In genomic region chr1:18037651-18038050, GRCh38 we compare ENCODE assay signal across 17 cellular contexts.
"Had no signal": no experiment of that assay in that cellular context is flagged by ENCODE, and none has a peak within 500 bp of the region (broad histone marks: within the 10 kb centered on the region; RNA-seq: fewer than 3 reads in every experiment).

No MANE protein-coding gene starts in this region.

- H3K27ac ChIP-seq: VCaP had no signal

- H3K27ac Mint-ChIP-seq: activated CD4-positive, alpha-beta T cell treated with anti-CD3 and anti-CD28 coated beads for 36 hours; activated CD8-positive, alpha-beta T cell treated with anti-CD3 and anti-CD28 coated beads for 36 hours; activated naive CD8-positive, alpha-beta T cell treated with anti-CD3 and anti-CD28 coated beads for 36 hours; activated T-cell treated with anti-CD3 and anti-CD28 coated beads, Interleukin-2, amount 50 U/mL, for 72 hours; endodermal cell; type B pancreatic cell had no signal

- DNase-seq: activated CD4-positive, alpha-beta T cell treated with anti-CD3 and anti-CD28 coated beads for 36 hours; activated CD8-positive, alpha-beta memory T cell treated with anti-CD3 and anti-CD28 coated beads, Interleukin-2, amount 50 U/mL, for 4 hours; activated CD8-positive, alpha-beta T cell treated with anti-CD3 and anti-CD28 coated beads for 36 hours; activated gamma-delta T cell treated with Interleukin-2 at 50 U/mL for 16 hours; activated naive CD8-positive, alpha-beta T cell treated with anti-CD3 and anti-CD28 coated beads for 36 hours; activated T-cell treated with anti-CD3 and anti-CD28 coated beads, Interleukin-2, amount 50 U/mL, for 72 hours; anterior cingulate cortex; endodermal cell; erythroblast; hippocampal formation; left ventricle myocardium superior; mesendoderm; stimulated activated CD4-positive, alpha-beta T cell treated with anti-CD3 and anti-CD28 coated beads, Interleukin-12 subunit alpha, Interleukin-12 subunit beta, amount 100 ng/mL, for 4 hours; stimulated activated naive CD4-positive, alpha-beta T cell treated with Interleukin-2 at 50 U/mL for 16 hours had no signal

- ATAC-seq: activated CD4-positive, alpha-beta T cell treated with anti-CD3 and anti-CD28 coated beads for 36 hours; activated CD8-positive, alpha-beta T cell treated with anti-CD3 and anti-CD28 coated beads for 36 hours; activated T-cell treated with anti-CD3 and anti-CD28 coated beads, Interleukin-2, amount 50 U/mL, for 72 hours; left ventricle myocardium superior had no signal

- H3K4me3 Mint-ChIP-seq: activated CD4-positive, alpha-beta T cell treated with anti-CD3 and anti-CD28 coated beads for 36 hours; activated CD8-positive, alpha-beta T cell treated with anti-CD3 and anti-CD28 coated beads for 36 hours; activated naive CD8-positive, alpha-beta T cell treated with anti-CD3 and anti-CD28 coated beads for 36 hours; activated T-cell treated with anti-CD3 and anti-CD28 coated beads, Interleukin-2, amount 50 U/mL, for 72 hours; endodermal cell; neural crest cell; type B pancreatic cell had no signal

- H3K9me3 Mint-ChIP-seq: activated CD8-positive, alpha-beta T cell treated with anti-CD3 and anti-CD28 coated beads for 36 hours; activated naive CD8-positive, alpha-beta T cell treated with anti-CD3 and anti-CD28 coated beads for 36 hours; activated T-cell treated with anti-CD3 and anti-CD28 coated beads, Interleukin-2, amount 50 U/mL, for 72 hours; endodermal cell; neural crest cell; type B pancreatic cell had no signal

- H3K4me1 Mint-ChIP-seq: activated naive CD8-positive, alpha-beta T cell treated with anti-CD3 and anti-CD28 coated beads for 36 hours; endodermal cell had no signal
